ENCODE assay signal across 10 cellular contexts in genomic region chr5:172838151-172838875, GRCh38. TPM values are rescaled to one million over a fixed set of nuclear protein-coding genes. Genes with fewer than 3 reads are reported as not detected.
A peak's percentile ranks its signal among the peaks of the same experiment; 100 is the strongest.
DNase-seq lines count a peak whose midpoint lies in the region; ATAC-seq and TF ChIP-seq lines count a peak whose summit lies in the region.
"Had no signal": no experiment of that assay in that cellular context is flagged by ENCODE, and none has a peak within 500 bp of the region (broad histone marks: within the 10 kb centered on the region; RNA-seq: fewer than 3 reads in every experiment).

No MANE protein-coding gene starts in this region.

- H3K4me3 Mint-ChIP-seq in CD8-positive, alpha-beta T cell = peak overlapping the region; percentile 75
- H3K4me3 Mint-ChIP-seq in chondrocyte (ENCODE audit: unreplicated experiment) = no peak overlapping the region

- no peaks in the 10 kb centered on the region for H3K27me3 ChIP-seq in CD8-positive, alpha-beta T cell (ENCODE audit: insufficient read depth, low read length)
- no peaks in the 10 kb centered on the region for H3K27me3 ChIP-seq in MM.1S (replicated peaks; ENCODE audit: insufficient read depth, low read length)
- no peaks in the 10 kb centered on the region for H3K27me3 ChIP-seq in esophagus squamous epithelium
- no peaks in the 10 kb centered on the region for H3K27me3 ChIP-seq in skeletal muscle satellite cell (ENCODE audit: control insufficient read depth, insufficient read depth, low read length)

- ATAC-seq in CD8-positive, alpha-beta T cell = no peak
- ATAC-seq in left ventricle myocardium superior = no peak
- no peak for ATAC-seq in GM18907 (IDR thresholded peaks at IDR 0.05; ENCODE audit: unreplicated experiment)

- intact Hi-C loops in CD8-positive, alpha-beta T cell (cut with DNase I, micrococcal nuclease) = loop anchor here in 1 of 2 experiments (5.0 to 10.0 kb wide), 3 partner anchors 79 to 1046 kb away; partner anchors contain the start of gene CPEB4
- intact Hi-C loops in esophagus squamous epithelium (cut with DNase I) = no loop called here
- intact Hi-C loops in left ventricle myocardium superior (cut with micrococcal nuclease) = no loop called here

- H4K20me1 ChIP-seq in MM.1S (ENCODE audit: insufficient read depth, low read length) = peaks cover 25% of the 10 kb centered on the region

- H3K4me1 Mint-ChIP-seq in CD8-positive, alpha-beta T cell (ENCODE audit: low read depth) = peaks cover 50% of the 10 kb centered on the region
- H3K4me1 Mint-ChIP-seq in chondrocyte (ENCODE audit: low read depth) = peaks cover 53% of the 10 kb centered on the region

- peaks cover 27% of the 10 kb centered on the region for H3K36me3 Mint-ChIP-seq in CD8-positive, alpha-beta T cell
- peaks cover 3% of the 10 kb centered on the region for H3K36me3 Mint-ChIP-seq in chondrocyte (ENCODE audit: low read depth)

- peak overlapping the region; percentile 58 for H3K27ac ChIP-seq in CD8-positive, alpha-beta T cell (ENCODE audit: low read depth, low read length)
- peak overlapping the region; percentile 98 for H3K27ac ChIP-seq in MM.1S (ENCODE audit: low read length)
- peak overlapping the region in 3 of 4 donors; percentile 0 to 88 (median 34) for H3K27ac ChIP-seq in esophagus squamous epithelium

- 71 to 93% methylated on average over 2 to 3 of the region's 3 CpGs for WGBS in esophagus squamous epithelium, 2 donors

- H3F3A ChIP-seq in MM.1S (ENCODE audit: insufficient read depth, low read length) = peaks cover 36% of the 10 kb centered on the region

- H3K9me3 Mint-ChIP-seq in CD8-positive, alpha-beta T cell = no peaks in the 10 kb centered on the region
- no peaks in the 10 kb centered on the region for H3K9me3 Mint-ChIP-seq in chondrocyte (ENCODE audit: low read depth)

- no peaks in the 10 kb centered on the region for H3K9me2 ChIP-seq in MM.1S (replicated peaks; ENCODE audit: insufficient read depth, low read length)

- no peaks in the 10 kb centered on the region for H3K27me3 Mint-ChIP-seq in CD8-positive, alpha-beta T cell (ENCODE audit: low read depth)
- H3K27me3 Mint-ChIP-seq in chondrocyte (ENCODE audit: low read depth) = no peaks in the 10 kb centered on the region

- H3K4me3 ChIP-seq in CD8-positive, alpha-beta T cell (ENCODE audit: low read depth, low read length) = peak overlapping the region; percentile 33
- H3K4me3 ChIP-seq in MM.1S (ENCODE audit: low read length) (peak overlapping the region; percentile 52), esophagus squamous epithelium (no peak overlapping the region), skeletal muscle satellite cell (ENCODE audit: low read length) (no peak overlapping the region)

- no peak overlapping the region for H2AFZ ChIP-seq in MM.1S (ENCODE audit: low read length)

- peaks cover 42% of the 10 kb centered on the region for H3K4me1 ChIP-seq in CD8-positive, alpha-beta T cell (ENCODE audit: insufficient read depth, low read length)
- H3K4me1 ChIP-seq in MM.1S (ENCODE audit: low read length) = peaks cover 24% of the 10 kb centered on the region
- H3K4me1 ChIP-seq in esophagus squamous epithelium = peaks cover 22 to 68% (median 28%) of the 10 kb centered on the region in 3 donors
- peaks cover 51% of the 10 kb centered on the region for H3K4me1 ChIP-seq in skeletal muscle satellite cell (ENCODE audit: control insufficient read depth, insufficient read depth, low read length)

- H3K79me2 ChIP-seq in MM.1S (ENCODE audit: low read length) = peaks cover 90% of the 10 kb centered on the region

- peak overlapping the region; percentile 92 for H3K27ac Mint-ChIP-seq in CD8-positive, alpha-beta T cell
- no peak overlapping the region for H3K27ac Mint-ChIP-seq in chondrocyte (ENCODE audit: unreplicated experiment)

- CTCF ChIA-PET in CD8-positive, alpha-beta T cell (lab: Charles Lee) = interaction anchor here (0.6 to 3.3 kb wide), 6 partner anchors 11 to 1497 kb away, joined by 3 to 16 read pairs (median 3); partner anchors contain the start of gene DUSP1

- TF ChIP-seq POLR2A in esophagus squamous epithelium (IDR thresholded peaks at IDR 0.05) = no peak

- no peaks in the 10 kb centered on the region for H3K36me3 ChIP-seq in CD8-positive, alpha-beta T cell (ENCODE audit: insufficient read depth, low read length)
- H3K36me3 ChIP-seq in MM.1S (replicated peaks; ENCODE audit: insufficient read depth, low read length) (peaks cover 4% of the 10 kb centered on the region; the same call in 1 of the 2 replicates), esophagus squamous epithelium (peaks cover 0 to 20% (median 0%) of the 10 kb centered on the region in 3 donors), skeletal muscle satellite cell (ENCODE audit: insufficient read depth, low read length) (peaks cover 23% of the 10 kb centered on the region)

- POLR2A ChIA-PET in CD8-positive, alpha-beta T cell (lab: Charles Lee) = interaction anchor here (1.0 to 4.8 kb wide), 2 partner anchors 9 to 67 kb away, joined by 3 to 39 read pairs; partner anchors contain the start of gene DUSP1

- H3K4me2 ChIP-seq in MM.1S (ENCODE audit: low read depth, low read length) (peak overlapping the region; percentile 94), skeletal muscle satellite cell (ENCODE audit: low read length) (peak overlapping the region; percentile 27)

- H3K9me3 ChIP-seq in CD8-positive, alpha-beta T cell (ENCODE audit: low read length) = no peaks in the 10 kb centered on the region
- no peaks in the 10 kb centered on the region for H3K9me3 ChIP-seq in MM.1S (replicated peaks; ENCODE audit: insufficient read depth, low read length)
- no peaks in the 10 kb centered on the region for H3K9me3 ChIP-seq in esophagus squamous epithelium
- no peaks in the 10 kb centered on the region for H3K9me3 ChIP-seq in skeletal muscle satellite cell (replicated peaks; ENCODE audit: low read length)

- H3K9ac ChIP-seq in MM.1S (ENCODE audit: low read length) (peak overlapping the region; percentile 96), skeletal muscle satellite cell (ENCODE audit: low read depth, low read length) (no peak overlapping the region)

- TF ChIP-seq CTCF in CD8-positive, alpha-beta T cell (IDR thresholded peaks at IDR 0.05) = no peak
- TF ChIP-seq CTCF in MM.1S (IDR thresholded peaks at IDR 0.05; ENCODE audit: low read length) (no peak), esophagus squamous epithelium (IDR thresholded peaks at IDR 0.05) (no peak), chondrocyte (IDR thresholded peaks at IDR 0.05) (no peak)

- DNase-seq in CD8-positive, alpha-beta T cell = no peak
- DNase-seq in MM.1S (no peak), esophagus squamous epithelium (lab: John Stamatoyannopoulos, UW) (no peak), left ventricle myocardium superior (no peak), chondrocyte (ENCODE audit: low spot score) (no peak)
- DNase-seq in stimulated activated CD4-positive, alpha-beta T cell treated with anti-CD3 and anti-CD28 coated beads, Interleukin-12 subunit alpha, Interleukin-12 subunit beta, amount 100 ng/mL, for 4 hours = no peak
- DNase-seq: mesendoderm, SW 1271 had no signal

RNA-seq across cellular contexts. Expression of gene ERGIC1, which starts 4.3 kb away (rescaled TPM):
- total RNA-seq in CD8-positive, alpha-beta T cell = 10 to 100 TPM; 61.0 to 61.2 TPM
- total RNA-seq in esophagus squamous epithelium (10 to 100 TPM; 50.9 to 83.0 (median 65.5) TPM), left ventricle myocardium superior (81.4 TPM), chondrocyte (141 to 154 TPM (median 148 TPM) in 3 replicates)
- total RNA-seq in skeletal muscle satellite cell (2012; rRNA removed) = 162 and 224 TPM in 2 replicates

Comparison
In these comparisons a context has a peak if more than half of its experiments do, and no peak if none do; other contexts are left out.
1. H3K27ac ChIP-seq: peak in every context shown above with its lines; median percentile 98 in MM.1S; 58 in CD8-positive, alpha-beta T cell; 34 in esophagus squamous epithelium.
2. H3K4me3 ChIP-seq: peak in CD8-positive, alpha-beta T cell (single experiment) and MM.1S (single experiment); none in esophagus squamous epithelium (0 of 4) and skeletal muscle satellite cell (single experiment).